Comparison of ENCODE assay signal across 8 cellular contexts in genomic region chr9:135907446-135908333, GRCh38. TPM values are rescaled to one million over a fixed set of nuclear protein-coding genes. Genes with fewer than 3 reads are reported as not detected.
DNase-seq lines count a peak whose midpoint lies in the region; ATAC-seq, FAIRE-seq and TF ChIP-seq lines count a peak whose summit lies in the region.

Gene CAMSAP1 (minus strand): TSS chr9:135907546. CDS start chr9:135907159, 387 bp downstream.

- peaks cover 4% of the 10 kb centered on the region; the same call in 1 of the 2 replicates for H3K9me3 ChIP-seq in OCI-LY1 (ENCODE audit: low read length)
- H3K9me3 ChIP-seq in endothelial cell of umbilical vein (replicated peaks; ENCODE audit: control insufficient read depth, insufficient read depth, low read length): no peaks in the 10 kb centered on the region

- CTCF ChIA-PET in endothelial cell of umbilical vein (lab: Charles Lee): interaction anchor here (0.6 to 1.7 kb wide), 2 partner anchors 44 to 375 kb away, joined by 3 to 8 read pairs; no protein-coding TSS in a partner anchor

- H3K79me2 ChIP-seq in OCI-LY1 (ENCODE audit: insufficient read depth, low read length): 0 out of 2 replicates have a peak, but pooled peaks cover 2% of the 10 kb centered on the region
- H3K79me2 ChIP-seq in endothelial cell of umbilical vein (ENCODE audit: control insufficient read depth, insufficient read depth, low read length): peaks cover 73% of the 10 kb centered on the region

- no peak within 1 kb of the TSS for H3K27ac ChIP-seq in OCI-LY1 (ENCODE audit: low read depth, low read length, poor library complexity, severe bottlenecking)
- H3K27ac ChIP-seq in endothelial cell of umbilical vein (ENCODE audit: insufficient read depth, low read depth, low read length): peak within 1 kb of the TSS; percentile 45

- TF ChIP-seq CTCF in OCI-LY1 (IDR thresholded peaks at IDR 0.05; ENCODE audit: low read length) (no peak), endothelial cell of umbilical vein (IDR thresholded peaks at IDR 0.05; ENCODE audit: extremely low read depth in 1 of 2, insufficient read depth in 1 of 2, low read depth in 1 of 2, low read length in 2 of 2) (no peak)

- ATAC-seq in GM21447 (IDR thresholded peaks at IDR 0.05; ENCODE audit: unreplicated experiment): peak; percentile 65

- peak; percentile 45 for TF ChIP-seq POLR2A in endothelial cell of umbilical vein (IDR thresholded peaks at IDR 0.05; ENCODE audit: low read depth, low read length)

- peaks cover 56% of the 10 kb centered on the region for H3K36me3 ChIP-seq in OCI-LY1 (ENCODE audit: insufficient read depth, low read length)
- peaks cover 2 to 3% of the 10 kb centered on the region in 2 experiments for H3K36me3 ChIP-seq in endothelial cell of umbilical vein (ENCODE audit: control insufficient read depth in 2 of 2, extremely low read depth in 1 of 2, insufficient read depth in 2 of 2, low read length in 2 of 2)

- DNase-seq in D341Med (ENCODE audit: low spot score): peak; percentile 99
- peak; percentile 95 for DNase-seq in HuH-7.5 (ENCODE audit: low spot score)
- peak; percentile 96 for DNase-seq in activated CD8-positive, alpha-beta memory T cell treated with anti-CD3 and anti-CD28 coated beads, Interleukin-2, amount 50 U/mL, for 48 hours
- peak; percentile 95 for DNase-seq in endothelial cell of umbilical vein (ENCODE audit: low read depth, low spot score)
- DNase-seq in midbrain (lab: John Stamatoyannopoulos, UW): peak; percentile 93
- peak; percentile 92 to 93 for DNase-seq in stimulated activated CD8-positive, alpha-beta memory T cell treated with anti-CD3 and anti-CD28 coated beads, Interleukin-15, amount 100 ng/mL, for 48 hours (ENCODE audit: low read depth in 2 of 2)

- POLR2A ChIA-PET in endothelial cell of umbilical vein (lab: Charles Lee): interaction anchor here (0.7 kb wide), 1 partner anchor 23 kb away, joined by 3 read pairs; no protein-coding TSS in a partner anchor

- FAIRE-seq in endothelial cell of umbilical vein (lab: Jason Lieb, UNC): peak; percentile 94

- intact Hi-C loops in endothelial cell of umbilical vein (cut with micrococcal nuclease): loop anchor here (1.0 to 2.0 kb wide), 4 partner anchors 53 to 211 kb away; partner anchors contain the start of genes TMEM250 and UBAC1

- H3F3A ChIP-seq in OCI-LY1 (ENCODE audit: insufficient read depth, low read length): no peaks in the 10 kb centered on the region; the same call in 1 of the 2 replicates

- H3K4me2 ChIP-seq in OCI-LY1 (ENCODE audit: low read length) (peak within 1 kb of the TSS; percentile 97), endothelial cell of umbilical vein (ENCODE audit: insufficient read depth, low read length) (peak within 1 kb of the TSS; percentile 99)

- peaks cover 33% of the 10 kb centered on the region for H3K4me1 ChIP-seq in OCI-LY1 (ENCODE audit: insufficient read depth, low read length, severe bottlenecking)
- peaks cover 36% of the 10 kb centered on the region for H3K4me1 ChIP-seq in endothelial cell of umbilical vein (ENCODE audit: control insufficient read depth, extremely low read depth, insufficient read depth, low read length)

- H3K9me2 ChIP-seq in OCI-LY1 (ENCODE audit: low read depth, low read length): no peaks in the 10 kb centered on the region

- H3K4me3 ChIP-seq in OCI-LY1 (ENCODE audit: low read depth, low read length, poor library complexity, severe bottlenecking): peak within 1 kb of the TSS; percentile 90
- peak within 1 kb of the TSS; percentile 42 to 84 (median 73) for H3K4me3 ChIP-seq in endothelial cell of umbilical vein (replicated peaks in 1 of 3; ENCODE audit: insufficient read depth in 1 of 3, low read depth in 1 of 3, low read length in 3 of 3)

- dilution Hi-C loops in endothelial cell of umbilical vein (cut with MboI; ENCODE audit: extremely low pct_ligation_motif_present, low sequenced_read_pairs): no loop called here

- H3K9me1 ChIP-seq in endothelial cell of umbilical vein (replicated peaks; ENCODE audit: control insufficient read depth, extremely low read depth, insufficient read depth, low read length): no peaks in the 10 kb centered on the region

- H2AFZ ChIP-seq in OCI-LY1 (ENCODE audit: low read length) (no peak within 1 kb of the TSS), endothelial cell of umbilical vein (ENCODE audit: low read depth, low read length) (peak within 1 kb of the TSS; percentile 61)

- H3K27me3 ChIP-seq in OCI-LY1 (ENCODE audit: insufficient read depth, low read length) (no peaks in the 10 kb centered on the region), endothelial cell of umbilical vein (ENCODE audit: control insufficient read depth in 2 of 2, insufficient read depth in 2 of 2, low read length in 2 of 2) (no peaks in the 10 kb centered on the region)

- BruUV-seq in endothelial cell of umbilical vein (replicated peaks; lab: Mats Ljungman, UMichigan): TSS peak; percentile 42

- H4K20me1 ChIP-seq in OCI-LY1 (ENCODE audit: insufficient read depth, low read length) (no peaks in the 10 kb centered on the region), endothelial cell of umbilical vein (replicated peaks; ENCODE audit: control insufficient read depth, extremely low read depth, insufficient read depth, low read length) (no peaks in the 10 kb centered on the region)

- H3K9ac ChIP-seq in OCI-LY1 (ENCODE audit: low read length): peak within 1 kb of the TSS; percentile 92
- peak within 1 kb of the TSS; percentile 61 for H3K9ac ChIP-seq in endothelial cell of umbilical vein (replicated peaks; ENCODE audit: extremely low read depth, insufficient read depth, low read length)

TF ChIP-seq in endothelial cell of umbilical vein, 7 proteins besides CTCF, POLR2A, EP300 and RAD21:
- TF ChIP-seq POLR2AphosphoS5 (IDR thresholded peaks at IDR 0.05; ENCODE audit: insufficient read depth, low read depth, low read length): peak; percentile 39
- TF ChIP-seq MAX (IDR thresholded peaks at IDR 0.05; ENCODE audit: insufficient read depth, insufficient read length): no peak

RNA-seq across cellular contexts. Expression of gene CAMSAP1, which starts in this region (rescaled TPM):
- total RNA-seq in endothelial cell of umbilical vein: 25.5 and 30.6 TPM in 2 replicates
- 8.1 and 8.2 TPM in 2 replicates for polyA plus RNA-seq in endothelial cell of umbilical vein
- 9.7 and 9.9 TPM in 2 replicates for polyA plus RNA-seq in endothelial cell of umbilical vein (2011; cell fraction: cytosol; rRNA removed)
- 16.6 and 16.8 TPM in 2 replicates for polyA plus RNA-seq in endothelial cell of umbilical vein (2011; cell fraction: nucleus; rRNA removed)
- 16.2 and 17.5 TPM in 2 replicates for polyA plus RNA-seq in endothelial cell of umbilical vein (2012)
- 15.5 and 17.0 TPM in 2 replicates for polyA minus RNA-seq in endothelial cell of umbilical vein
- 72.9 TPM for polyA minus RNA-seq in endothelial cell of umbilical vein (2011; cell fraction: cytosol; rRNA and poly(A)+ RNA removed)
- polyA minus RNA-seq in endothelial cell of umbilical vein (2011; cell fraction: nucleus; rRNA and poly(A)+ RNA removed): 13.3 and 15.1 TPM in 2 replicates
